Comparison of ENCODE assay signal across 19 cellular contexts in the genomic region with DNA sequence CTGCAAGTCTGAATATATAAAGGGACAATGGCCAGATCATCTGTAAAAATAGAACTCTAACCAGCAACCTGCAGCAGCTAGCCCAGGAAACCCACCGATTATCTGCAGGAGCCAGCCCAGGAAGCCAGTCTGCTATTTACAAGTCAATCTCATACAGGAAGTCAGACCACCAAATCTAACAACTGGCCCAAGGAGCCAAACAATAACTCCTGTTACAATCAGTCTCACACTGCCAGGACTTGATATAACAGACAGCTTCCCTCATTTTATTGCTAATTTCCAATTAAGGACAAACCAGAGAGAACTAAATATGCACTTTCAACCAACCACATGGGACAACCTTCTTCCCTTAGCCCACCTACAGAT. TPM values are rescaled to one million over a fixed set of nuclear protein-coding genes. Genes with fewer than 3 reads are reported as not detected.
DNase-seq lines count a peak whose midpoint lies in the region; ATAC-seq, FAIRE-seq and TF ChIP-seq lines count a peak whose summit lies in the region.
"Had no signal": no experiment of that assay in that cellular context is flagged by ENCODE, and none has a peak within 500 bp of the region (broad histone marks: within the 10 kb centered on the region; RNA-seq: fewer than 3 reads in every experiment).

No MANE protein-coding gene starts in this region.

- H3K9me3 ChIP-seq in A549 (peaks cover 6% of the 10 kb centered on the region; the same call in 2 of the 3 replicates), psoas muscle (no peaks in the 10 kb centered on the region)

- CTCF ChIA-PET in A549 (lab: Yijun Ruan, JAX): interaction anchor here (1.5 kb wide), 1 partner anchor 28 kb away, joined by 4 read pairs; no protein-coding TSS in a partner anchor
- CTCF ChIA-PET in WTC11 (lab: Charles Lee): no interaction called here

- DNase-seq in A549 (ENCODE audit: low read depth in 1 of 2, low spot score in 1 of 2): no peak
- DNase-seq in GM23338 (ENCODE audit: low spot score): no peak
- DNase-seq in WTC11 (ENCODE audit: low spot score): no peak
- DNase-seq in psoas muscle: no peak
- DNase-seq in MV-4-11 (lab: John Stamatoyannopoulos, UW): no peak
- no peak for DNase-seq in brain microvascular endothelial cell
- no peak for DNase-seq in NCI-H226
- DNase-seq: 8988T; ACHN; CD8-positive, alpha-beta T cell; DND-41; GDM1; HCEC 1CT; HFFc6 had no signal

- no peaks in the 10 kb centered on the region for H4K20me1 ChIP-seq in GM23338 (replicated peaks; ENCODE audit: insufficient read depth)

- POLR2A ChIA-PET in A549 (lab: Yijun Ruan, JAX): no interaction called here
- POLR2A ChIA-PET in WTC11 (lab: Charles Lee): interaction anchor here (0.6 kb wide), 1 partner anchor 1103 kb away, joined by 3 read pairs; no protein-coding TSS in a partner anchor

- H2AFZ ChIP-seq in GM23338: peak overlapping the region; percentile 74; the same call in 1 of the 2 replicates

- TF ChIP-seq EP300 in A549 (IDR thresholded peaks at IDR 0.05): no peak

- no peaks in the 10 kb centered on the region for H3F3A ChIP-seq in GM23338 (replicated peaks; ENCODE audit: low read depth)

- H3K36me3 Mint-ChIP-seq in GM23338 (ENCODE audit: low read depth): peaks cover 3% of the 10 kb centered on the region; the same call in 2 of the 3 replicates
- peaks cover 9% of the 10 kb centered on the region for H3K36me3 Mint-ChIP-seq in WTC11
- H3K36me3 Mint-ChIP-seq: CD8-positive, alpha-beta T cell had no signal

- 100% methylated on average over 1 of the region's 1 CpG for WGBS in A549 (ENCODE audit: missing lambda C conversion rate)
- 32 to 65% (median 55%) methylated on average over 1 of the region's 1 CpG for WGBS in psoas muscle, 3 donors

- ATAC-seq in A549 (no peak), GM23338 (no peak), WTC11 (peak; percentile 34), psoas muscle (no peak)
- ATAC-seq: CD8-positive, alpha-beta T cell; HepG2 had no signal

- H3K36me3 ChIP-seq in GM23338 (ENCODE audit: insufficient read depth) (no peaks in the 10 kb centered on the region), psoas muscle (ENCODE audit: insufficient read depth in 1 of 2, low read depth in 1 of 2) (no peaks in the 10 kb centered on the region), brain microvascular endothelial cell (replicated peaks) (no peaks in the 10 kb centered on the region)

- H3K4me2 ChIP-seq in A549 (no peak overlapping the region), GM23338 (no peak overlapping the region)

- H3K4me1 Mint-ChIP-seq in GM23338 (peaks cover 19% of the 10 kb centered on the region), WTC11 (peaks cover 18% of the 10 kb centered on the region)

- in situ Hi-C loops in brain microvascular endothelial cell (cut with HindIII; ENCODE audit: low pct_ligation_motif_present, low sequenced_read_pairs): no loop called here

- no peak overlapping the region for H3K4me3 Mint-ChIP-seq in GM23338
- no peak overlapping the region for H3K4me3 Mint-ChIP-seq in WTC11
- H3K4me3 Mint-ChIP-seq: CD8-positive, alpha-beta T cell; HFFc6 had no signal

- H3K9me3 Mint-ChIP-seq in GM23338 (peaks cover 7% of the 10 kb centered on the region), WTC11 (peaks cover 22% of the 10 kb centered on the region)

- H3K9me2 ChIP-seq in GM23338 (ENCODE audit: insufficient read depth): peaks cover 9% of the 10 kb centered on the region; the same call in 1 of the 2 replicates

- no peaks in the 10 kb centered on the region for H3K79me2 ChIP-seq in GM23338 (replicated peaks; ENCODE audit: insufficient read depth)

- peak; percentile 13 for FAIRE-seq in A549 (lab: Jason Lieb, UNC)
- FAIRE-seq: GM19239, HepG2, HTR-8/SVneo had no signal

- H3K4me1 ChIP-seq in A549 (no peaks in the 10 kb centered on the region), GM23338 (ENCODE audit: insufficient read depth) (no peaks in the 10 kb centered on the region), psoas muscle (peaks cover 8% of the 10 kb centered on the region)
- H3K4me1 ChIP-seq: Caco-2 had no signal

- no peak for TF ChIP-seq POLR2A in A549 (IDR thresholded peaks at IDR 0.05; ENCODE audit: low read length)

- H3K27me3 ChIP-seq in GM23338 (ENCODE audit: insufficient read depth) (no peaks in the 10 kb centered on the region), psoas muscle (ENCODE audit: insufficient read depth in 3 of 3, low read length in 2 of 3) (no peaks in the 10 kb centered on the region), brain microvascular endothelial cell (replicated peaks) (no peaks in the 10 kb centered on the region)

- peak overlapping the region in 1 of 2 experiments; percentile 18; a peak in 1 of 6 replicates for H3K27ac ChIP-seq in A549
- no peak overlapping the region for H3K27ac ChIP-seq in GM23338 (ENCODE audit: low read depth)
- H3K27ac ChIP-seq in psoas muscle: peak overlapping the region; percentile 64
- no peak overlapping the region for H3K27ac ChIP-seq in brain microvascular endothelial cell
- H3K27ac ChIP-seq: C4-2B had no signal

- peaks cover 1% of the 10 kb centered on the region for H3K27me3 Mint-ChIP-seq in GM23338 (ENCODE audit: insufficient read depth, low read depth, poor library complexity)
- peaks cover 6% of the 10 kb centered on the region for H3K27me3 Mint-ChIP-seq in WTC11 (ENCODE audit: low read depth)

- intact Hi-C loops in psoas muscle (cut with DNase I): no loop called here

- H3K27ac Mint-ChIP-seq in GM23338 (no peak overlapping the region), WTC11 (0 out of 2 replicates have a peak overlapping the region, but pooled peaks have one; percentile 7)
- H3K27ac Mint-ChIP-seq: CD8-positive, alpha-beta T cell; HFFc6 had no signal

- TF ChIP-seq CTCF in A549 (IDR thresholded peaks at IDR 0.05) (no peak), GM23338 (conservative IDR thresholded peaks at IDR 0.05; ENCODE audit: low read depth in 2 of 2) (no peak), WTC11 (IDR thresholded peaks at IDR 0.05) (no peak), psoas muscle (IDR thresholded peaks at IDR 0.05) (no peak), brain microvascular endothelial cell (IDR thresholded peaks at IDR 0.05; ENCODE audit: low read depth, low read length, missing control alignments) (no peak)

- H3K4me3 ChIP-seq in A549: no peak overlapping the region
- H3K4me3 ChIP-seq in GM23338: no peak overlapping the region
- H3K4me3 ChIP-seq in psoas muscle: no peak overlapping the region
- no peak overlapping the region for H3K4me3 ChIP-seq in brain microvascular endothelial cell (ENCODE audit: low read depth, low read length)

- TF ChIP-seq RAD21 in A549 (conservative IDR thresholded peaks at IDR 0.05 in 1 of 2, IDR thresholded peaks at IDR 0.05 in 1 of 2): no peak

TF ChIP-seq in A549, 52 proteins besides CTCF, POLR2A, EP300 and RAD21:
- no peak for TF ChIP-seq CHD2 (IDR thresholded peaks at IDR 0.05; ENCODE audit: low read length, partially characterized antibody)
- TF ChIP-seq, protein P1, sequence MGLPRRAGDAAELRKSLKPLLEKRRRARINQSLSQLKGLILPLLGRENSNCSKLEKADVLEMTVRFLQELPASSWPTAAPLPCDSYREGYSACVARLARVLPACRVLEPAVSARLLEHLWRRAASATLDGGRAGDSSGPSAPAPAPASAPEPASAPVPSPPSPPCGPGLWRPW (IDR thresholded peaks at IDR 0.05): 0 out of 2 replicates have a peak, but pooled peaks have one; percentile 1

TF ChIP-seq in GM23338, 12 proteins besides CTCF, POLR2A, EP300 and RAD21 (continues in another document):
- no peak for TF ChIP-seq JUNB (IDR thresholded peaks at IDR 0.05; ENCODE audit: unreplicated experiment)
- TF ChIP-seq EZH2phosphoT487 (IDR thresholded peaks at IDR 0.05; ENCODE audit: unreplicated experiment): no peak
- no peak for TF ChIP-seq ZNF331 (CRISPR knock-in tag; IDR thresholded peaks at IDR 0.05; ENCODE audit: low read depth)
- TF ChIP-seq NANOG (IDR thresholded peaks at IDR 0.05; ENCODE audit: borderline replicate concordance): no peak

TF ChIP-seq in WTC11, 78 proteins besides CTCF, POLR2A, EP300 and RAD21 (continues in another document):
- TF ChIP-seq GRHL2 (CRISPR knock-in tag; IDR thresholded peaks at IDR 0.05; ENCODE audit: insufficient replicate concordance, severe bottlenecking) (no peak), TEAD1 (CRISPR knock-in tag; IDR thresholded peaks at IDR 0.05) (no peak), OVOL2 (CRISPR knock-in tag; IDR thresholded peaks at IDR 0.05; ENCODE audit: borderline replicate concordance) (no peak), SMAD4 (CRISPR knock-in tag; IDR thresholded peaks at IDR 0.05) (no peak), CREB1 (CRISPR knock-in tag; IDR thresholded peaks at IDR 0.05) (no peak), ZNF396 (CRISPR knock-in tag; IDR thresholded peaks at IDR 0.05; ENCODE audit: borderline replicate concordance) (no peak), NFYB (CRISPR knock-in tag; conservative IDR thresholded peaks at IDR 0.05; ENCODE audit: low read depth) (no peak)
- TF ChIP-seq, protein P2, sequence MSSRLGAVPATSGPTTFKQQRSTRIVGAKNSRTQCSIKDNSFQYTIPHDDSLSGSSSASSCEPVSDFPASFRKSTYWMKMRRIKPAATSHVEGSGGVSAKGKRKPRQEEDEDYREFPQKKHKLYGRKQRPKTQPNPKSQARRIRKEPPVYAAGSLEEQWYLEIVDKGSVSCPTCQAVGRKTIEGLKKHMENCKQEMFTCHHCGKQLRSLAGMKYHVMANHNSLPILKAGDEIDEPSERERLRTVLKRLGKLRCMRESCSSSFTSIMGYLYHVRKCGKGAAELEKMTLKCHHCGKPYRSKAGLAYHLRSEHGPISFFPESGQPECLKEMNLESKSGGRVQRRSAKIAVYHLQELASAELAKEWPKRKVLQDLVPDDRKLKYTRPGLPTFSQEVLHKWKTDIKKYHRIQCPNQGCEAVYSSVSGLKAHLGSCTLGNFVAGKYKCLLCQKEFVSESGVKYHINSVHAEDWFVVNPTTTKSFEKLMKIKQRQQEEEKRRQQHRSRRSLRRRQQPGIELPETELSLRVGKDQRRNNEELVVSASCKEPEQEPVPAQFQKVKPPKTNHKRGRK (CRISPR knock-in tag; IDR thresholded peaks at IDR 0.05; ENCODE audit: borderline replicate concordance): no peak

RNA-seq across cellular contexts. Expression of gene RIN2, which starts 14.4 kb away (rescaled TPM):
- 34.7 and 36.3 TPM in 2 replicates for polyA plus RNA-seq in A549 (2011; rRNA removed)
- 14.1 and 15.0 TPM in 2 replicates for polyA plus RNA-seq in A549 (2012; cell fraction: cytosol; rRNA removed)
- polyA plus RNA-seq in A549 (2012; cell fraction: nucleus; rRNA removed): 13.0 and 15.5 TPM in 2 replicates
- 22.4 to 23.3 TPM (median 22.7 TPM) in 3 replicates for polyA plus RNA-seq in A549 (2017; fragmentation: RNase III; extraction: RNeasy Plus Mini Kit Qiagen cat#74134 plus additional on column Dnase treatment)
- polyA minus RNA-seq in A549 (2011; rRNA and poly(A)+ RNA removed): 102 and 124 TPM in 2 replicates
- total RNA-seq in GM23338 (2014; rRNA removed; shearing (Covaris generic)): 0.43 and 1.4 TPM in 2 replicates
- 0.08 and 0.35 TPM in 2 replicates for polyA plus RNA-seq in GM23338 (2016; fragmentation: Nextera tagmentation; extraction: Ambion mirVana)
- total RNA-seq in WTC11 (2021): 2.1 to 4.3 TPM (median 2.8 TPM) in 3 replicates
- 10 to 100 TPM; 18.9 to 33.4 (median 25.1) TPM for total RNA-seq in psoas muscle
- polyA plus RNA-seq in psoas muscle: 1 to 10 TPM; 4.4 to 9.6 (median 5.5) TPM
- total RNA-seq: CD8-positive, alpha-beta T cell had no signal
